Comparison of ENCODE assay signal across 21 cellular contexts in genomic region chr11:103881518-103882070, GRCh38.
DNase-seq lines count a peak whose midpoint lies in the region; ATAC-seq and TF ChIP-seq lines count a peak whose summit lies in the region.
"Had no signal": no experiment of that assay in that cellular context is flagged by ENCODE, and none has a peak within 500 bp of the region (broad histone marks: within the 10 kb centered on the region; RNA-seq: fewer than 3 reads in every experiment).

No MANE protein-coding gene starts in this region.

- WGBS in suprapubic skin = 51% methylated on average over 2 of the region's 2 CpGs

- intact Hi-C loops in Right ventricle myocardium inferior (cut with DNase I) (no loop called here), ascending aorta (cut with DNase I) (no loop called here)

- no peak for TF ChIP-seq POLR2A in suprapubic skin (IDR thresholded peaks at IDR 0.05)

- no peak overlapping the region for H3K4me3 ChIP-seq in right atrium auricular region
- H3K4me3 ChIP-seq in ascending aorta = no peak overlapping the region
- no peak overlapping the region for H3K4me3 ChIP-seq in suprapubic skin
- H3K4me3 ChIP-seq: GM12878, K562 had no signal

- TF ChIP-seq CTCF in right atrium auricular region (IDR thresholded peaks at IDR 0.05) = no peak
- TF ChIP-seq CTCF in ascending aorta (IDR thresholded peaks at IDR 0.05) = no peak
- no peak for TF ChIP-seq CTCF in suprapubic skin (IDR thresholded peaks at IDR 0.05)

- no peaks in the 10 kb centered on the region for H3K9me3 ChIP-seq in right atrium auricular region
- H3K9me3 ChIP-seq in ascending aorta = no peaks in the 10 kb centered on the region
- no peaks in the 10 kb centered on the region for H3K9me3 ChIP-seq in suprapubic skin

- DNase-seq in Right ventricle myocardium inferior (ENCODE audit: missing footprints) (no peak), right atrium auricular region (ENCODE audit: low spot score) (no peak), ascending aorta (ENCODE audit: low spot score in 2 of 2) (no peak), fibroblast of gingiva (ENCODE audit: low read depth) (peak; percentile 89), suprapubic skin (ENCODE audit: low spot score in 2 of 2) (no peak), NCI-H2196 treated with DMSO at 0.1 percent for 48 hours (lab: John Stamatoyannopoulos, UW; ENCODE audit: unreplicated experiment) (no peak)
- no peak for DNase-seq in activated T-cell treated with anti-CD3 and anti-CD28 coated beads, Interleukin-2, amount 50 U/mL, for 48 hours
- DNase-seq: Caco-2; CD4-positive, alpha-beta T cell; EL; NCI-H1417; NCI-H187; NCI-H226; NCI-H524; NCI-H82; PC-3; RPMI8226 had no signal

- no peak for TF ChIP-seq EP300 in suprapubic skin (IDR thresholded peaks at IDR 0.05)

- peak; percentile 23 for ATAC-seq in Right ventricle myocardium inferior
- ATAC-seq in GM18498 (IDR thresholded peaks at IDR 0.05; ENCODE audit: unreplicated experiment) = no peak
- ATAC-seq: GM12878, K562, PC-3 had no signal

- H3K27ac ChIP-seq in right atrium auricular region (peak overlapping the region in 1 of 2 donors; percentile 22), ascending aorta (peak overlapping the region; percentile 36 to 41), suprapubic skin (peak overlapping the region; percentile 15)
- H3K27ac ChIP-seq: 22Rv1 had no signal

- H3K36me3 ChIP-seq in right atrium auricular region = no peaks in the 10 kb centered on the region
- H3K36me3 ChIP-seq in ascending aorta = no peaks in the 10 kb centered on the region
- no peaks in the 10 kb centered on the region for H3K36me3 ChIP-seq in suprapubic skin

- H3K27me3 ChIP-seq in right atrium auricular region = no peaks in the 10 kb centered on the region
- no peaks in the 10 kb centered on the region for H3K27me3 ChIP-seq in ascending aorta
- H3K27me3 ChIP-seq in suprapubic skin = no peaks in the 10 kb centered on the region

- no peaks in the 10 kb centered on the region for H3K4me1 ChIP-seq in right atrium auricular region
- peaks cover 0 to 10% of the 10 kb centered on the region in 2 donors for H3K4me1 ChIP-seq in ascending aorta
- H3K4me1 ChIP-seq in suprapubic skin = peaks cover 4% of the 10 kb centered on the region
- H3K4me1 ChIP-seq: Caco-2 had no signal
